ENCODE assay signal across 1 cellular context in the genomic region with DNA sequence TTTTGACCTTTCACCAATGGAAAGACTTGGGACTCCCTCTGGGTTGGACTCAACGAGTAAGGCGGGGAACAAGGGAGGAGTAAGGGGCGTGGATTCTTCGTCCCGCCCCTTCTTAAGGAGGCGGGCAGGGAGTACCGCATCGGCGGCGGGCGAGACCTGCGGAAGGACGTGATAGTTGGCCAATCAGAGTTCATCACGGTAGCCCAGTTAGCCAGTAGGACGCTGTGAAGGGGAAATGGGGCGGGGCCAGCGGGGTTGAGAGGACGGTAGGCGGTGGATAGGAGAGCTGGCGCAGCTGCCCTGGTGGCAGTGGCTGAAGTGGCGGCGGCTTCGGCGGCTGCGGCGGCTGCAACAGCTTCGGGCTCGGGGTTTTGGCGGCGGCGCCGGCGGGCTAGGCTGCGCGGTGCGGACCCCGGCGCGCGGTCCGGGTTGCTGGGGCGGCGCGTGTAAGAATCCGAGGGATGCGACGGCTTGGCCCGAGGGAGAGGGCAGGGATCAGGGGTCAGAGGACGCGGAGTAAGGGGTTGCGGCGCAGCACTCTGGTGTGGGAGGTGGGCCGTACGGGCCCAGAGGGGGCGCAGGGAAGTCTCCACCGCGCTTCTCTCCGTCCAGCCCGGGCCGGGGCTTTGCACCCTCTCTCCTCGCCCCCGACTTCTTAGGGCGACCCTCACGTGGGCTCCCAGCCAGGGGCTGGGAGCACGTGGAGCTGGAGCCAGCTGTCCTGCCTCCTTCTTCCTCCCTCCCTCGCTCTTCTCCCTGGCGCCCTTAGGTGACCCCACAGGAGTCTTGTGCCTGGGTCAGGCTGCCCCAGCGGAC.
TF ChIP-seq lines count a peak whose summit lies in the region.

A gene (plus strand): TSS at position 284 of the 816 bp plus-strand sequence. CDS start 5,389 bp downstream, outside the sequence.

TF ChIP-seq in HepG2, 621 proteins besides CTCF, POLR2A, EP300 and RAD21 (continued from another document and continues in another):
- TF ChIP-seq, protein P1, sequence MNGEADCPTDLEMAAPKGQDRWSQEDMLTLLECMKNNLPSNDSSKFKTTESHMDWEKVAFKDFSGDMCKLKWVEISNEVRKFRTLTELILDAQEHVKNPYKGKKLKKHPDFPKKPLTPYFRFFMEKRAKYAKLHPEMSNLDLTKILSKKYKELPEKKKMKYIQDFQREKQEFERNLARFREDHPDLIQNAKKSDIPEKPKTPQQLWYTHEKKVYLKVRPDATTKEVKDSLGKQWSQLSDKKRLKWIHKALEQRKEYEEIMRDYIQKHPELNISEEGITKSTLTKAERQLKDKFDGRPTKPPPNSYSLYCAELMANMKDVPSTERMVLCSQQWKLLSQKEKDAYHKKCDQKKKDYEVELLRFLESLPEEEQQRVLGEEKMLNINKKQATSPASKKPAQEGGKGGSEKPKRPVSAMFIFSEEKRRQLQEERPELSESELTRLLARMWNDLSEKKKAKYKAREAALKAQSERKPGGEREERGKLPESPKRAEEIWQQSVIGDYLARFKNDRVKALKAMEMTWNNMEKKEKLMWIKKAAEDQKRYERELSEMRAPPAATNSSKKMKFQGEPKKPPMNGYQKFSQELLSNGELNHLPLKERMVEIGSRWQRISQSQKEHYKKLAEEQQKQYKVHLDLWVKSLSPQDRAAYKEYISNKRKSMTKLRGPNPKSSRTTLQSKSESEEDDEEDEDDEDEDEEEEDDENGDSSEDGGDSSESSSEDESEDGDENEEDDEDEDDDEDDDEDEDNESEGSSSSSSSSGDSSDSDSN (CRISPR knock-in tag; IDR thresholded peaks at IDR 0.05), result peak; percentile 75
- peak; percentile 8; the same call in 1 of the 2 replicates for TF ChIP-seq ZMYM4 (CRISPR knock-in tag; IDR thresholded peaks at IDR 0.05)
- peak; percentile 32; the same call in 1 of the 2 replicates for TF ChIP-seq HNF4G (IDR thresholded peaks at IDR 0.05; ENCODE audit: borderline replicate concordance, low read depth, low read length)
- TF ChIP-seq HNF4G (CRISPR knock-in tag; IDR thresholded peaks at IDR 0.05; ENCODE audit: borderline replicate concordance, low read depth), result peak; percentile 77
- TF ChIP-seq SMAD3 (CRISPR knock-in tag; IDR thresholded peaks at IDR 0.05), result no peak
- peak; percentile 23 to 50; a peak in 2 of 4 replicates for TF ChIP-seq NR2F1 (CRISPR knock-in tag; IDR thresholded peaks at IDR 0.05)
- TF ChIP-seq, protein P2, sequence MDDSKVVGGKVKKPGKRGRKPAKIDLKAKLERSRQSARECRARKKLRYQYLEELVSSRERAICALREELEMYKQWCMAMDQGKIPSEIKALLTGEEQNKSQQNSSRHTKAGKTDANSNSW (CRISPR knock-in tag; IDR thresholded peaks at IDR 0.05; ENCODE audit: borderline replicate concordance), result peak; percentile 42; the same call in 1 of the 2 replicates
- 0 out of 2 replicates have a peak, but pooled peaks have one; percentile 58 for TF ChIP-seq RFXAP (CRISPR knock-in tag; IDR thresholded peaks at IDR 0.05; ENCODE audit: borderline replicate concordance)
- TF ChIP-seq, protein P3, sequence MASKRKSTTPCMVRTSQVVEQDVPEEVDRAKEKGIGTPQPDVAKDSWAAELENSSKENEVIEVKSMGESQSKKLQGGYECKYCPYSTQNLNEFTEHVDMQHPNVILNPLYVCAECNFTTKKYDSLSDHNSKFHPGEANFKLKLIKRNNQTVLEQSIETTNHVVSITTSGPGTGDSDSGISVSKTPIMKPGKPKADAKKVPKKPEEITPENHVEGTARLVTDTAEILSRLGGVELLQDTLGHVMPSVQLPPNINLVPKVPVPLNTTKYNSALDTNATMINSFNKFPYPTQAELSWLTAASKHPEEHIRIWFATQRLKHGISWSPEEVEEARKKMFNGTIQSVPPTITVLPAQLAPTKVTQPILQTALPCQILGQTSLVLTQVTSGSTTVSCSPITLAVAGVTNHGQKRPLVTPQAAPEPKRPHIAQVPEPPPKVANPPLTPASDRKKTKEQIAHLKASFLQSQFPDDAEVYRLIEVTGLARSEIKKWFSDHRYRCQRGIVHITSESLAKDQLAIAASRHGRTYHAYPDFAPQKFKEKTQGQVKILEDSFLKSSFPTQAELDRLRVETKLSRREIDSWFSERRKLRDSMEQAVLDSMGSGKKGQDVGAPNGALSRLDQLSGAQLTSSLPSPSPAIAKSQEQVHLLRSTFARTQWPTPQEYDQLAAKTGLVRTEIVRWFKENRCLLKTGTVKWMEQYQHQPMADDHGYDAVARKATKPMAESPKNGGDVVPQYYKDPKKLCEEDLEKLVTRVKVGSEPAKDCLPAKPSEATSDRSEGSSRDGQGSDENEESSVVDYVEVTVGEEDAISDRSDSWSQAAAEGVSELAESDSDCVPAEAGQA (IDR thresholded peaks at IDR 0.05; ENCODE audit: low read depth), result no peak; the same call in 1 of the 2 replicates
- TF ChIP-seq, protein P3 (CRISPR knock-in tag; IDR thresholded peaks at IDR 0.05; ENCODE audit: borderline replicate concordance), result no peak
- peak; percentile 75 for TF ChIP-seq SAP130 (CRISPR knock-in tag; IDR thresholded peaks at IDR 0.05; ENCODE audit: low read depth)
- no peak for TF ChIP-seq ZNF616 (CRISPR knock-in tag; IDR thresholded peaks at IDR 0.05; ENCODE audit: low read depth)
- TF ChIP-seq RBFOX2 (IDR thresholded peaks at IDR 0.05; ENCODE audit: low read depth, low read length), result peak; percentile 98
- TF ChIP-seq, protein P4, sequence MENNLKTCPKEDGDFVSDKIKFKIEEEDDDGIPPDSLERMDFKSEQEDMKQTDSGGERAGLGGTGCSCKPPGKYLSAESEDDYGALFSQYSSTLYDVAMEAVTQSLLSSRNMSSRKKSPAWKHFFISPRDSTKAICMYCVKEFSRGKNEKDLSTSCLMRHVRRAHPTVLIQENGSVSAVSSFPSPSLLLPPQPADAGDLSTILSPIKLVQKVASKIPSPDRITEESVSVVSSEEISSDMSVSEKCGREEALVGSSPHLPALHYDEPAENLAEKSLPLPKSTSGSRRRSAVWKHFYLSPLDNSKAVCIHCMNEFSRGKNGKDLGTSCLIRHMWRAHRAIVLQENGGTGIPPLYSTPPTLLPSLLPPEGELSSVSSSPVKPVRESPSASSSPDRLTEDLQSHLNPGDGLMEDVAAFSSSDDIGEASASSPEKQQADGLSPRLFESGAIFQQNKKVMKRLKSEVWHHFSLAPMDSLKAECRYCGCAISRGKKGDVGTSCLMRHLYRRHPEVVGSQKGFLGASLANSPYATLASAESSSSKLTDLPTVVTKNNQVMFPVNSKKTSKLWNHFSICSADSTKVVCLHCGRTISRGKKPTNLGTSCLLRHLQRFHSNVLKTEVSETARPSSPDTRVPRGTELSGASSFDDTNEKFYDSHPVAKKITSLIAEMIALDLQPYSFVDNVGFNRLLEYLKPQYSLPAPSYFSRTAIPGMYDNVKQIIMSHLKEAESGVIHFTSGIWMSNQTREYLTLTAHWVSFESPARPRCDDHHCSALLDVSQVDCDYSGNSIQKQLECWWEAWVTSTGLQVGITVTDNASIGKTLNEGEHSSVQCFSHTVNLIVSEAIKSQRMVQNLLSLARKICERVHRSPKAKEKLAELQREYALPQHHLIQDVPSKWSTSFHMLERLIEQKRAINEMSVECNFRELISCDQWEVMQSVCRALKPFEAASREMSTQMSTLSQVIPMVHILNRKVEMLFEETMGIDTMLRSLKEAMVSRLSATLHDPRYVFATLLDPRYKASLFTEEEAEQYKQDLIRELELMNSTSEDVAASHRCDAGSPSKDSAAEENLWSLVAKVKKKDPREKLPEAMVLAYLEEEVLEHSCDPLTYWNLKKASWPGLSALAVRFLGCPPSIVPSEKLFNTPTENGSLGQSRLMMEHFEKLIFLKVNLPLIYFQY (CRISPR knock-in tag; IDR thresholded peaks at IDR 0.05; ENCODE audit: borderline replicate concordance), result peak; percentile 25; the same call in 1 of the 2 replicates
- TF ChIP-seq TARDBP (CRISPR knock-in tag; IDR thresholded peaks at IDR 0.05), result peak; percentile 63
- TF ChIP-seq SRSF1 (optimal IDR thresholded peaks at IDR 0.05; ENCODE audit: low read depth, low read length), result no peak
- peak; percentile 65 for TF ChIP-seq THAP11 (CRISPR knock-in tag; IDR thresholded peaks at IDR 0.05)
- TF ChIP-seq ZNF3 (CRISPR knock-in tag; IDR thresholded peaks at IDR 0.05), result no peak
- TF ChIP-seq FOXJ3 (CRISPR knock-in tag; IDR thresholded peaks at IDR 0.05; ENCODE audit: borderline replicate concordance), result no peak
- TF ChIP-seq RNF2 (conservative IDR thresholded peaks at IDR 0.05; ENCODE audit: low read depth), result 0 out of 2 replicates have a peak, but pooled peaks have one; percentile 37
- TF ChIP-seq, protein P5, sequence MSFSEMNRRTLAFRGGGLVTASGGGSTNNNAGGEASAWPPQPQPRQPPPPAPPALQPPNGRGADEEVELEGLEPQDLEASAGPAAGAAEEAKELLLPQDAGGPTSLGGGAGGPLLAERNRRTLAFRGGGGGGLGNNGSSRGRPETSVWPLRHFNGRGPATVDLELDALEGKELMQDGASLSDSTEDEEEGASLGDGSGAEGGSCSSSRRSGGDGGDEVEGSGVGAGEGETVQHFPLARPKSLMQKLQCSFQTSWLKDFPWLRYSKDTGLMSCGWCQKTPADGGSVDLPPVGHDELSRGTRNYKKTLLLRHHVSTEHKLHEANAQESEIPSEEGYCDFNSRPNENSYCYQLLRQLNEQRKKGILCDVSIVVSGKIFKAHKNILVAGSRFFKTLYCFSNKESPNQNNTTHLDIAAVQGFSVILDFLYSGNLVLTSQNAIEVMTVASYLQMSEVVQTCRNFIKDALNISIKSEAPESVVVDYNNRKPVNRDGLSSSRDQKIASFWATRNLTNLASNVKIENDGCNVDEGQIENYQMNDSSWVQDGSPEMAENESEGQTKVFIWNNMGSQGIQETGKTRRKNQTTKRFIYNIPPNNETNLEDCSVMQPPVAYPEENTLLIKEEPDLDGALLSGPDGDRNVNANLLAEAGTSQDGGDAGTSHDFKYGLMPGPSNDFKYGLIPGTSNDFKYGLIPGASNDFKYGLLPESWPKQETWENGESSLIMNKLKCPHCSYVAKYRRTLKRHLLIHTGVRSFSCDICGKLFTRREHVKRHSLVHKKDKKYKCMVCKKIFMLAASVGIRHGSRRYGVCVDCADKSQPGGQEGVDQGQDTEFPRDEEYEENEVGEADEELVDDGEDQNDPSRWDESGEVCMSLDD (CRISPR knock-in tag; IDR thresholded peaks at IDR 0.05; ENCODE audit: borderline replicate concordance), result no peak
- peak; percentile 4; the same call in 1 of the 2 replicates for TF ChIP-seq GATAD1 (CRISPR knock-in tag; IDR thresholded peaks at IDR 0.05)
- no peak for TF ChIP-seq ZBTB3 (CRISPR knock-in tag; IDR thresholded peaks at IDR 0.05; ENCODE audit: borderline replicate concordance, low read depth)
- peak; percentile 52 for TF ChIP-seq ASH2L (IDR thresholded peaks at IDR 0.05; ENCODE audit: insufficient read length, low read depth, low read length)
- TF ChIP-seq CBX5 (CRISPR knock-in tag; IDR thresholded peaks at IDR 0.05; ENCODE audit: borderline replicate concordance), result no peak
- peak; percentile 97 for TF ChIP-seq NFYB (CRISPR knock-in tag; IDR thresholded peaks at IDR 0.05)
- peak; percentile 46; the same call in 1 of the 2 replicates for TF ChIP-seq ZNF773 (CRISPR knock-in tag; IDR thresholded peaks at IDR 0.05; ENCODE audit: borderline replicate concordance)
- peak; percentile 79 for TF ChIP-seq AGO2 (optimal IDR thresholded peaks at IDR 0.05; ENCODE audit: low read depth, low read length)
- TF ChIP-seq MEF2D (CRISPR knock-in tag; IDR thresholded peaks at IDR 0.05), result no peak
- TF ChIP-seq, protein P6, sequence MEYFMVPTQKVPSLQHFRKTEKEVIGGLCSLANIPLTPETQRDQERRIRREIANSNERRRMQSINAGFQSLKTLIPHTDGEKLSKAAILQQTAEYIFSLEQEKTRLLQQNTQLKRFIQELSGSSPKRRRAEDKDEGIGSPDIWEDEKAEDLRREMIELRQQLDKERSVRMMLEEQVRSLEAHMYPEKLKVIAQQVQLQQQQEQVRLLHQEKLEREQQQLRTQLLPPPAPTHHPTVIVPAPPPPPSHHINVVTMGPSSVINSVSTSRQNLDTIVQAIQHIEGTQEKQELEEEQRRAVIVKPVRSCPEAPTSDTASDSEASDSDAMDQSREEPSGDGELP (IDR thresholded peaks at IDR 0.05; ENCODE audit: borderline replicate concordance, low read depth), result peak; percentile 54; the same call in 1 of the 2 replicates
- TF ChIP-seq ZNF788 (CRISPR knock-in tag; IDR thresholded peaks at IDR 0.05; ENCODE audit: borderline replicate concordance), result peak; percentile 39; the same call in 1 of the 2 replicates
- peak; percentile 60 for TF ChIP-seq HOXA3 (CRISPR knock-in tag; IDR thresholded peaks at IDR 0.05)
- TF ChIP-seq, protein P7, sequence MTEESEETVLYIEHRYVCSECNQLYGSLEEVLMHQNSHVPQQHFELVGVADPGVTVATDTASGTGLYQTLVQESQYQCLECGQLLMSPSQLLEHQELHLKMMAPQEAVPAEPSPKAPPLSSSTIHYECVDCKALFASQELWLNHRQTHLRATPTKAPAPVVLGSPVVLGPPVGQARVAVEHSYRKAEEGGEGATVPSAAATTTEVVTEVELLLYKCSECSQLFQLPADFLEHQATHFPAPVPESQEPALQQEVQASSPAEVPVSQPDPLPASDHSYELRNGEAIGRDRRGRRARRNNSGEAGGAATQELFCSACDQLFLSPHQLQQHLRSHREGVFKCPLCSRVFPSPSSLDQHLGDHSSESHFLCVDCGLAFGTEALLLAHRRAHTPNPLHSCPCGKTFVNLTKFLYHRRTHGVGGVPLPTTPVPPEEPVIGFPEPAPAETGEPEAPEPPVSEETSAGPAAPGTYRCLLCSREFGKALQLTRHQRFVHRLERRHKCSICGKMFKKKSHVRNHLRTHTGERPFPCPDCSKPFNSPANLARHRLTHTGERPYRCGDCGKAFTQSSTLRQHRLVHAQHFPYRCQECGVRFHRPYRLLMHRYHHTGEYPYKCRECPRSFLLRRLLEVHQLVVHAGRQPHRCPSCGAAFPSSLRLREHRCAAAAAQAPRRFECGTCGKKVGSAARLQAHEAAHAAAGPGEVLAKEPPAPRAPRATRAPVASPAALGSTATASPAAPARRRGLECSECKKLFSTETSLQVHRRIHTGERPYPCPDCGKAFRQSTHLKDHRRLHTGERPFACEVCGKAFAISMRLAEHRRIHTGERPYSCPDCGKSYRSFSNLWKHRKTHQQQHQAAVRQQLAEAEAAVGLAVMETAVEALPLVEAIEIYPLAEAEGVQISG (CRISPR knock-in tag; IDR thresholded peaks at IDR 0.05), result peak; percentile 61; the same call in 1 of the 2 replicates
